In genomic region chr16:11698271-11698689, GRCh38 we compare ENCODE assay signal across 10 cellular contexts. TPM values are rescaled to one million over a fixed set of nuclear protein-coding genes. Genes with fewer than 3 reads are reported as not detected.
DNase-seq lines count a peak whose midpoint lies in the region; ATAC-seq lines count a peak whose summit lies in the region.
"Had no signal": no experiment of that assay in that cellular context is flagged by ENCODE, and none has a peak within 500 bp of the region (broad histone marks: within the 10 kb centered on the region; RNA-seq: fewer than 3 reads in every experiment).

No MANE protein-coding gene starts in this region.

- H3K4me1 Mint-ChIP-seq in activated CD8-positive, alpha-beta memory T cell treated with anti-CD3 and anti-CD28 coated beads, Interleukin-2, amount 10 ng/mL, durations not matched to agents 7 days and 5 days = peaks cover 50% of the 10 kb centered on the region

- peaks cover 51% of the 10 kb centered on the region for H3K36me3 Mint-ChIP-seq in activated CD8-positive, alpha-beta memory T cell treated with anti-CD3 and anti-CD28 coated beads, Interleukin-2, amount 10 ng/mL, durations not matched to agents 7 days and 5 days

- H3K27me3 Mint-ChIP-seq in activated CD8-positive, alpha-beta memory T cell treated with anti-CD3 and anti-CD28 coated beads, Interleukin-2, amount 10 ng/mL, durations not matched to agents 7 days and 5 days = no peaks in the 10 kb centered on the region

- H3K27ac Mint-ChIP-seq in activated CD8-positive, alpha-beta memory T cell treated with anti-CD3 and anti-CD28 coated beads, Interleukin-2, amount 10 ng/mL, durations not matched to agents 7 days and 5 days = peak overlapping the region; percentile 39

- CTCF ChIA-PET in activated CD8-positive, alpha-beta memory T cell treated with anti-CD3 and anti-CD28 coated beads, Interleukin-2, amount 10 ng/mL, durations not matched to agents 7 days and 5 days (lab: Charles Lee) = interaction anchor here (0.9 to 2.5 kb wide), 9 partner anchors 9 to 370 kb away, joined by 3 to 14 read pairs (median 4); partner anchors contain the start of gene TXNDC11

- peak; percentile 54 for DNase-seq in activated CD8-positive, alpha-beta memory T cell treated with anti-CD3 and anti-CD28 coated beads, Interleukin-2, amount 10 ng/mL, durations not matched to agents 7 days and 5 days
- no peak for DNase-seq in activated CD8-positive, alpha-beta memory T cell treated with anti-CD3 and anti-CD28 coated beads, Interleukin-2, amount 50 U/mL, for 4 hours
- DNase-seq in SW480 (ENCODE audit: low spot score) = peak; percentile 32
- DNase-seq in dermis blood vessel endothelial cell = peak; percentile 47
- DNase-seq in stimulated activated CD8-positive, alpha-beta memory T cell treated with anti-CD3 and anti-CD28 coated beads, Interleukin-15, amount 100 ng/mL, for 48 hours (ENCODE audit: low read depth in 2 of 2) = peak; percentile 15 to 21
- no peak for DNase-seq in NOMO-1 (lab: John Stamatoyannopoulos, UW; ENCODE audit: unreplicated experiment in 2 of 2)
- DNase-seq: islet precursor cell had no signal

- ATAC-seq in activated CD8-positive, alpha-beta memory T cell treated with anti-CD3 and anti-CD28 coated beads, Interleukin-2, amount 10 ng/mL, durations not matched to agents 7 days and 5 days = peak; percentile 57
- no peak for ATAC-seq in HG03571 (IDR thresholded peaks at IDR 0.05; ENCODE audit: unreplicated experiment)
- ATAC-seq in HG02938 (IDR thresholded peaks at IDR 0.05; ENCODE audit: unreplicated experiment) = no peak

- H3K4me3 Mint-ChIP-seq in activated CD8-positive, alpha-beta memory T cell treated with anti-CD3 and anti-CD28 coated beads, Interleukin-2, amount 10 ng/mL, durations not matched to agents 7 days and 5 days = no peak overlapping the region
- H3K4me3 Mint-ChIP-seq: CD14-positive monocyte had no signal

- H3K9me3 Mint-ChIP-seq in activated CD8-positive, alpha-beta memory T cell treated with anti-CD3 and anti-CD28 coated beads, Interleukin-2, amount 10 ng/mL, durations not matched to agents 7 days and 5 days (ENCODE audit: low read depth) = no peaks in the 10 kb centered on the region
- H3K9me3 Mint-ChIP-seq: CD14-positive monocyte had no signal

RNA-seq across cellular contexts. Expression of gene SNN, which starts 30.0 kb away (rescaled TPM):
- total RNA-seq in activated CD8-positive, alpha-beta memory T cell treated with anti-CD3 and anti-CD28 coated beads, Interleukin-2, amount 10 ng/mL, durations not matched to agents 7 days and 5 days = 1 to 10 TPM; 3.0 to 4.0 TPM
- 34.4 and 56.7 TPM in 2 replicates for total RNA-seq in dermis blood vessel endothelial cell

RNA-seq across cellular contexts. Expression of gene TXNDC11, which starts 44.4 kb away (rescaled TPM):
- total RNA-seq in activated CD8-positive, alpha-beta memory T cell treated with anti-CD3 and anti-CD28 coated beads, Interleukin-2, amount 10 ng/mL, durations not matched to agents 7 days and 5 days = 10 to 100 TPM; 41.3 to 47.2 TPM
- 30.5 and 47.5 TPM in 2 replicates for total RNA-seq in dermis blood vessel endothelial cell

Comparison
In these comparisons a context has a peak if more than half of its experiments do, and no peak if none do; other contexts are left out.
1. DNase-seq: peak in activated CD8-positive, alpha-beta memory T cell treated with anti-CD3 and anti-CD28 coated beads, Interleukin-2, amount 10 ng/mL, durations not matched to agents 7 days and 5 days (single experiment), SW480 (single experiment), dermis blood vessel endothelial cell (single experiment) and stimulated activated CD8-positive, alpha-beta memory T cell treated with anti-CD3 and anti-CD28 coated beads, Interleukin-15, amount 100 ng/mL, for 48 hours (2 of 2); none in activated CD8-positive, alpha-beta memory T cell treated with anti-CD3 and anti-CD28 coated beads, Interleukin-2, amount 50 U/mL, for 4 hours (single experiment) and NOMO-1 (0 of 2).